In the genomic region with DNA sequence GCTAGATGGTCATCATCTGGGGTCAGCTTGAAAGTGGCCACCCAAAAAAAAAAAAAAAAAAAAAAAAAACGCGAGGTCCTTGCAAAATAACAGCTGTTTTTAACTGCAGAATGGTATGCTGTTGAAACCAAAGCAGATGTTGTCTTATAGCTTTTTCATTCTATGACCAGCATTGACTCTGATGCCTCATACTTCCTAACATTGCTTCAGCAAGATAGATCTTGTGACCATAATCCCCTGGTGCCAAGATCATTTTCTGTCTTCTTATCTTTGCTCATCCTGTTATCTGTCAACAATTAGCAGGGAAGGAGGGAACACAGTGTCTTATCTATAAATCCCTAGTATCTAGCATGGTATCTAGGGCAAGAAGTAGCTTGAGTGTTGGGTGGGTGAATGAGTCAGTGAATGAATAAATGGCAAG, we compare ENCODE assay signal across 24 cellular contexts.
DNase-seq lines count a peak whose midpoint lies in the region; FAIRE-seq and TF ChIP-seq lines count a peak whose summit lies in the region.
"Had no signal": no experiment of that assay in that cellular context is flagged by ENCODE, and none has a peak within 500 bp of the region (broad histone marks: within the 10 kb centered on the region; RNA-seq: fewer than 3 reads in every experiment).

No MANE protein-coding gene starts in this region.

- H3F3A ChIP-seq in neural progenitor cell (ENCODE audit: low read depth) = no peaks in the 10 kb centered on the region

- H2BK120ac ChIP-seq in mesendoderm (ENCODE audit: low read depth, low read length) = no peak overlapping the region

- no peaks in the 10 kb centered on the region for H3K36me3 ChIP-seq in BJ (ENCODE audit: control insufficient read depth, insufficient read depth, low read length)
- H3K36me3 ChIP-seq in HUES6 (ENCODE audit: control insufficient read depth, insufficient read depth, low read length) = no peaks in the 10 kb centered on the region
- H3K36me3 ChIP-seq in mesendoderm (ENCODE audit: control insufficient read depth, insufficient read depth, low read length) = no peaks in the 10 kb centered on the region
- no peaks in the 10 kb centered on the region for H3K36me3 ChIP-seq in neural progenitor cell
- H3K36me3 ChIP-seq in kidney (ENCODE audit: control insufficient read depth in 1 of 2, insufficient read depth in 2 of 2, low read length in 2 of 2) = no peaks in the 10 kb centered on the region
- no peaks in the 10 kb centered on the region for H3K36me3 ChIP-seq in transverse colon
- H3K36me3 ChIP-seq: SJSA1, tibial artery had no signal

- FAIRE-seq in kidney (lab: Jason Lieb, UNC) = no peak
- FAIRE-seq: small intestine had no signal

- intact Hi-C loops in kidney (cut with DNase I) = no loop called here
- intact Hi-C loops in transverse colon (cut with DNase I; ENCODE audit: low total_unique reads) = no loop called here

- H3K79me2 ChIP-seq in mesendoderm (ENCODE audit: control insufficient read depth, insufficient read depth, low read length) (no peaks in the 10 kb centered on the region), neural progenitor cell (ENCODE audit: low read depth) (no peaks in the 10 kb centered on the region)
- H3K79me2 ChIP-seq: parathyroid adenoma had no signal

- no CpG with 5 or more reads among the region's 2 CpGs for WGBS in mesendoderm (ENCODE audit: extremely low coverage, insufficient coverage, low lambda C conversion rate)
- 80% methylated on average over 2 of the region's 2 CpGs; no CpG with 5 or more reads in 1 of the 2 donors for WGBS in transverse colon (ENCODE audit: low coverage in 1 of 2), 2 donors

- H3K23ac ChIP-seq in mesendoderm (ENCODE audit: low read length) = no peak overlapping the region

- no peaks in the 10 kb centered on the region for H3K4me1 ChIP-seq in HUES6 (ENCODE audit: control insufficient read depth, insufficient read depth, low read length)
- peaks cover 15% of the 10 kb centered on the region for H3K4me1 ChIP-seq in mesendoderm (ENCODE audit: control insufficient read depth, low read depth, low read length)
- peaks cover 20% of the 10 kb centered on the region for H3K4me1 ChIP-seq in neural progenitor cell
- no peaks in the 10 kb centered on the region for H3K4me1 ChIP-seq in kidney (ENCODE audit: control insufficient read depth in 1 of 2, insufficient read depth in 1 of 2, low read depth in 1 of 2, low read length in 2 of 2)
- no peaks in the 10 kb centered on the region for H3K4me1 ChIP-seq in transverse colon
- H3K4me1 ChIP-seq: parathyroid adenoma, tibial artery had no signal

- no peak for TF ChIP-seq EP300 in transverse colon (IDR thresholded peaks at IDR 0.05; ENCODE audit: low read depth)

- POLR2A ChIA-PET in BJ (lab: Charles Lee) = no interaction called here
- POLR2A ChIA-PET in RWPE1 (lab: Yijun Ruan, JAX; ENCODE audit: low non-redundant PET) = no interaction called here

- H3K27ac ChIP-seq in HUES6 (ENCODE audit: low read depth, low read length) (no peak overlapping the region), mesendoderm (ENCODE audit: low read depth, low read length) (no peak overlapping the region), neural progenitor cell (no peak overlapping the region), kidney (ENCODE audit: low read depth in 2 of 2, low read length in 2 of 2) (no peak overlapping the region), transverse colon (no peak overlapping the region), RWPE1 (no peak overlapping the region)
- H3K27ac ChIP-seq: parathyroid adenoma, tibial artery had no signal

- H3K4me1 Mint-ChIP-seq in neural progenitor cell = peaks cover 20% of the 10 kb centered on the region
- H3K4me1 Mint-ChIP-seq: activated naive CD8-positive, alpha-beta T cell treated with anti-CD3 and anti-CD28 coated beads, Interleukin-2, amount 10 ng/mL, durations not matched to agents 7 days and 5 days had no signal

- DNase-seq in BJ (ENCODE audit: low read depth) (peak; percentile 57), choroid plexus epithelial cell (ENCODE audit: low read depth) (peak; percentile 13), mesendoderm (peak; percentile 93), neural progenitor cell (ENCODE audit: low spot score) (no peak), kidney (no peak), transverse colon (no peak), RWPE1 (ENCODE audit: low spot score) (no peak)
- DNase-seq: activated CD4-positive, alpha-beta T cell treated with anti-CD3 and anti-CD28 coated beads, Interleukin-2, amount 50 U/mL, for 1 hour; activated naive CD8-positive, alpha-beta T cell treated with anti-CD3 and anti-CD28 coated beads, Interleukin-2, amount 10 ng/mL, durations not matched to agents 7 days and 5 days; left colon; midbrain; NCI-H146; NCI-H774; small intestine; stimulated activated CD4-positive, alpha-beta T cell treated with anti-CD3 and anti-CD28 coated beads, Interleukin-2, amount 100 ng/mL, for 48 hours; stimulated activated naive CD8-positive, alpha-beta T cell treated with anti-CD3 and anti-CD28 coated beads, Interleukin-15, Interleukin-2, amounts not matched to agents 100 U/mL and 50 U/mL, for 24 hours; tibial artery had no signal

- no peak overlapping the region for H4K8ac ChIP-seq in mesendoderm (ENCODE audit: low read depth, low read length)

- no peaks in the 10 kb centered on the region for H3K27me3 ChIP-seq in BJ (ENCODE audit: control insufficient read depth, insufficient read depth, low read length)
- H3K27me3 ChIP-seq in HUES6 (ENCODE audit: control insufficient read depth, insufficient read depth, low read length) = no peaks in the 10 kb centered on the region
- H3K27me3 ChIP-seq in mesendoderm (ENCODE audit: insufficient read depth, low read length, poor library complexity) = no peaks in the 10 kb centered on the region
- H3K27me3 ChIP-seq in neural progenitor cell = no peaks in the 10 kb centered on the region
- no peaks in the 10 kb centered on the region for H3K27me3 ChIP-seq in transverse colon
- H3K27me3 ChIP-seq: SJSA1, tibial artery had no signal

- no peak overlapping the region for H3K4ac ChIP-seq in mesendoderm (ENCODE audit: low read depth, low read length)

- peaks cover 5% of the 10 kb centered on the region for H3K27me3 Mint-ChIP-seq in neural progenitor cell (ENCODE audit: insufficient read depth, low read depth)
- H3K27me3 Mint-ChIP-seq: activated naive CD8-positive, alpha-beta T cell treated with anti-CD3 and anti-CD28 coated beads, Interleukin-2, amount 10 ng/mL, durations not matched to agents 7 days and 5 days; B cell had no signal

- TF ChIP-seq CTCF in BJ (IDR thresholded peaks at IDR 0.05; ENCODE audit: insufficient read depth, low read depth, low read length) (no peak), choroid plexus epithelial cell (conservative IDR thresholded peaks at IDR 0.05; ENCODE audit: low read depth, low read length) (no peak), neural progenitor cell (IDR thresholded peaks at IDR 0.05) (no peak), kidney (IDR thresholded peaks at IDR 0.05; ENCODE audit: borderline replicate concordance, extremely low read depth, insufficient read depth) (no peak), transverse colon (IDR thresholded peaks at IDR 0.05) (no peak), RWPE1 (conservative IDR thresholded peaks at IDR 0.05; ENCODE audit: low read depth) (no peak)

- H3K4me3 ChIP-seq in BJ (ENCODE audit: low read depth, low read length) (no peak overlapping the region), HUES6 (ENCODE audit: low read depth, low read length) (no peak overlapping the region), choroid plexus epithelial cell (ENCODE audit: low read depth, low read length) (no peak overlapping the region), mesendoderm (ENCODE audit: low read length) (no peak overlapping the region), neural progenitor cell (no peak overlapping the region), kidney (ENCODE audit: low read length in 2 of 2) (no peak overlapping the region), transverse colon (no peak overlapping the region)
- H3K4me3 ChIP-seq: SJSA1, tibial artery had no signal

- no peaks in the 10 kb centered on the region for H3K36me3 Mint-ChIP-seq in neural progenitor cell
- H3K36me3 Mint-ChIP-seq: activated naive CD8-positive, alpha-beta T cell treated with anti-CD3 and anti-CD28 coated beads, Interleukin-2, amount 10 ng/mL, durations not matched to agents 7 days and 5 days had no signal

- no peak overlapping the region for H3K18ac ChIP-seq in mesendoderm (ENCODE audit: low read length)

- no peak overlapping the region for H2BK15ac ChIP-seq in mesendoderm (replicated peaks; ENCODE audit: low read depth)

- peaks cover 2% of the 10 kb centered on the region for H3K9me3 Mint-ChIP-seq in neural progenitor cell
- H3K9me3 Mint-ChIP-seq: activated T-helper 2 cell treated with anti-CD3 and anti-CD28 coated beads, Interferon-gamma antibody, Interleukin-2, Interleukin-4, amounts not matched to agents 10 μg/mL and 5 μg/mL and 100 μg/mL, durations not matched to agents 14 hours and 24 hours and 36 hours; nephron; T-helper 1 cell treated with Interleukin-12 subunit alpha and Interleukin-12 subunit beta and Interleukin-4 antibody, amounts not matched to agents 30 μg/mL and 1 μg/mL, for 36 hours had no signal

- no peaks in the 10 kb centered on the region for H3K9me3 ChIP-seq in HUES6 (ENCODE audit: control insufficient read depth, insufficient read depth, low read depth, low read length)
- H3K9me3 ChIP-seq in neural progenitor cell (ENCODE audit: low read depth) = no peaks in the 10 kb centered on the region
- H3K9me3 ChIP-seq in kidney (ENCODE audit: control insufficient read depth in 1 of 2, low read length in 2 of 2) = no peaks in the 10 kb centered on the region
- no peaks in the 10 kb centered on the region for H3K9me3 ChIP-seq in transverse colon
- H3K9me3 ChIP-seq: tibial artery had no signal

- H3K4me3 Mint-ChIP-seq in neural progenitor cell = no peak overlapping the region
- H3K4me3 Mint-ChIP-seq: activated naive CD8-positive, alpha-beta T cell treated with anti-CD3 and anti-CD28 coated beads, Interleukin-2, amount 10 ng/mL, durations not matched to agents 7 days and 5 days; B cell; nephron; T-helper 1 cell treated with Interleukin-12 subunit alpha and Interleukin-12 subunit beta and Interleukin-4 antibody, amounts not matched to agents 30 μg/mL and 1 μg/mL, for 36 hours had no signal

- no peak overlapping the region for H4K5ac ChIP-seq in mesendoderm (ENCODE audit: low read length)

- H3K79me1 ChIP-seq in mesendoderm (ENCODE audit: low read length) = no peaks in the 10 kb centered on the region

- H3K56ac ChIP-seq in mesendoderm (ENCODE audit: low read length) = no peak overlapping the region

- H4K20me1 ChIP-seq in neural progenitor cell (ENCODE audit: low read depth) = no peaks in the 10 kb centered on the region

- CTCF ChIA-PET in BJ (lab: Yijun Ruan, JAX) (interaction anchor here (1.3 kb wide), 1 partner anchor 11 kb away, joined by 4 read pairs; no protein-coding TSS in a partner anchor), RWPE1 (lab: Yijun Ruan, JAX) (no interaction called here)

- no peak overlapping the region for H2AFZ ChIP-seq in neural progenitor cell (replicated peaks)
- H2AFZ ChIP-seq: parathyroid adenoma had no signal

- H3K27ac Mint-ChIP-seq in neural progenitor cell = no peak overlapping the region
- H3K27ac Mint-ChIP-seq: activated naive CD8-positive, alpha-beta T cell treated with anti-CD3 and anti-CD28 coated beads, Interleukin-2, amount 10 ng/mL, durations not matched to agents 7 days and 5 days; activated T-helper 2 cell treated with anti-CD3 and anti-CD28 coated beads, Interferon-gamma antibody, Interleukin-2, Interleukin-4, amounts not matched to agents 10 μg/mL and 5 μg/mL and 100 μg/mL, durations not matched to agents 14 hours and 24 hours and 36 hours; B cell; T-helper 1 cell treated with Interleukin-12 subunit alpha and Interleukin-12 subunit beta and Interleukin-4 antibody, amounts not matched to agents 30 μg/mL and 1 μg/mL, for 36 hours had no signal

- H2BK5ac ChIP-seq in mesendoderm (ENCODE audit: low read length) = no peak overlapping the region

- peak overlapping the region; percentile 5 for H3K9ac ChIP-seq in HUES6 (ENCODE audit: low read length)
- no peak overlapping the region for H3K9ac ChIP-seq in mesendoderm (ENCODE audit: low read length)
- H3K9ac ChIP-seq in neural progenitor cell = no peak overlapping the region
- H3K9ac ChIP-seq in kidney (ENCODE audit: low read length in 2 of 2) = no peak overlapping the region
- H3K9ac ChIP-seq: parathyroid adenoma had no signal

- in situ Hi-C loops in transverse colon (cut with MboI; ENCODE audit: low pct_ligation_motif_present in 1 of 4, low pct_unique_long_range_greater_than_20kb in 1 of 4, low sequenced_read_pairs in 3 of 4) = no loop called here

- no peak overlapping the region for H3K4me2 ChIP-seq in mesendoderm (ENCODE audit: low read length)
- no peak overlapping the region for H3K4me2 ChIP-seq in neural progenitor cell

- no peak overlapping the region for H2AK5ac ChIP-seq in mesendoderm (ENCODE audit: low read length)

- no peak for TF ChIP-seq POLR2A in transverse colon (IDR thresholded peaks at IDR 0.05)

Comparison
In these comparisons a context has a peak if more than half of its experiments do, and no peak if none do; other contexts are left out.
1. DNase-seq: peak in BJ (single experiment), choroid plexus epithelial cell (single experiment) and mesendoderm (single experiment); none in neural progenitor cell (single experiment), kidney (single experiment), transverse colon (single experiment) and RWPE1 (single experiment).